In genomic region chr11:10308208-10308954, GRCh38 we compare ENCODE assay signal across 1 cellular context.
TF ChIP-seq lines count a peak whose summit lies in the region.

No MANE protein-coding gene starts in this region.

TF ChIP-seq in HepG2, 621 proteins besides CTCF, POLR2A, EP300 and RAD21:
- TF ChIP-seq ZFP37 (CRISPR knock-in tag; IDR thresholded peaks at IDR 0.05; ENCODE audit: borderline replicate concordance) (0 out of 2 replicates have a peak, but pooled peaks have one; percentile 69), ZFX (CRISPR knock-in tag; IDR thresholded peaks at IDR 0.05; ENCODE audit: low read depth) (0 out of 2 replicates have a peak, but pooled peaks have one; percentile 52), ZNF512B (CRISPR knock-in tag; IDR thresholded peaks at IDR 0.05; ENCODE audit: borderline replicate concordance) (0 out of 2 replicates have a peak, but pooled peaks have one; percentile 95), ZNF777 (CRISPR knock-in tag; IDR thresholded peaks at IDR 0.05) (peak; percentile 97; the same call in 1 of the 2 replicates), HOMEZ (CRISPR knock-in tag; IDR thresholded peaks at IDR 0.05; ENCODE audit: low read depth) (peak; percentile 13; the same call in 1 of the 2 replicates), NCOA1 (CRISPR knock-in tag; IDR thresholded peaks at IDR 0.05) (0 out of 2 replicates have a peak, but pooled peaks have one; percentile 30), ZBTB21 (CRISPR knock-in tag; IDR thresholded peaks at IDR 0.05) (no peak), SNAI1 (CRISPR knock-in tag; IDR thresholded peaks at IDR 0.05; ENCODE audit: borderline replicate concordance) (0 out of 2 replicates have a peak, but pooled peaks have one; percentile 13), PITX1 (CRISPR knock-in tag; IDR thresholded peaks at IDR 0.05) (peak; percentile 9; the same call in 1 of the 2 replicates), GZF1 (CRISPR knock-in tag; IDR thresholded peaks at IDR 0.05) (no peak), JUN (CRISPR knock-in tag; IDR thresholded peaks at IDR 0.05) (peak; percentile 11; the same call in 1 of the 2 replicates), HNF1B (CRISPR knock-in tag; IDR thresholded peaks at IDR 0.05) (0 out of 2 replicates have a peak, but pooled peaks have one; percentile 26), HNF1A (IDR thresholded peaks at IDR 0.05; ENCODE audit: low read depth) (no peak), HNF1A (CRISPR knock-in tag; IDR thresholded peaks at IDR 0.05; ENCODE audit: borderline replicate concordance) (0 out of 2 replicates have a peak, but pooled peaks have one; percentile 11), ZMYM2 (CRISPR knock-in tag; IDR thresholded peaks at IDR 0.05) (peak; percentile 31; the same call in 1 of the 2 replicates), ZNF747 (CRISPR knock-in tag; IDR thresholded peaks at IDR 0.05; ENCODE audit: borderline replicate concordance) (0 out of 2 replicates have a peak, but pooled peaks have one; percentile 2), POLR2AphosphoS5 (IDR thresholded peaks at IDR 0.05; ENCODE audit: low read depth, low read length) (no peak; the same call in 1 of the 2 replicates), SSRP1 (CRISPR knock-in tag; IDR thresholded peaks at IDR 0.05) (no peak), ZMAT3 (CRISPR knock-in tag; conservative IDR thresholded peaks at IDR 0.05) (0 out of 2 replicates have a peak, but pooled peaks have one; percentile 7), ZNF335 (CRISPR knock-in tag; IDR thresholded peaks at IDR 0.05) (0 out of 2 replicates have a peak, but pooled peaks have one; percentile 8), SMAD3 (CRISPR knock-in tag; IDR thresholded peaks at IDR 0.05) (no peak), ZNF280D (CRISPR knock-in tag; IDR thresholded peaks at IDR 0.05) (0 out of 2 replicates have a peak, but pooled peaks have one; percentile 27), SALL1 (CRISPR knock-in tag; IDR thresholded peaks at IDR 0.05) (peak; percentile 5; the same call in 1 of the 2 replicates), ZKSCAN5 (CRISPR knock-in tag; IDR thresholded peaks at IDR 0.05) (peak; percentile 8; the same call in 1 of the 2 replicates), U2AF1 (optimal IDR thresholded peaks at IDR 0.05; ENCODE audit: low read depth, low read length) (peak; percentile 81), HNRNPUL1 (IDR thresholded peaks at IDR 0.05; ENCODE audit: low read depth, low read length) (no peak), THRA (CRISPR knock-in tag; IDR thresholded peaks at IDR 0.05; ENCODE audit: borderline replicate concordance) (no peak), ZSCAN31 (CRISPR knock-in tag; IDR thresholded peaks at IDR 0.05; ENCODE audit: low read depth) (peak; percentile 57; the same call in 1 of the 2 replicates), ZNF441 (CRISPR knock-in tag; IDR thresholded peaks at IDR 0.05; ENCODE audit: borderline replicate concordance) (0 out of 2 replicates have a peak, but pooled peaks have one; percentile 26), ZBTB20 (CRISPR knock-in tag; IDR thresholded peaks at IDR 0.05; ENCODE audit: borderline replicate concordance, low read depth) (0 out of 2 replicates have a peak, but pooled peaks have one; percentile 7), ZNF605 (CRISPR knock-in tag; IDR thresholded peaks at IDR 0.05) (0 out of 2 replicates have a peak, but pooled peaks have one; percentile 37), ZBTB7B (CRISPR knock-in tag; IDR thresholded peaks at IDR 0.05) (0 out of 2 replicates have a peak, but pooled peaks have one; percentile 38), MED8 (CRISPR knock-in tag; IDR thresholded peaks at IDR 0.05; ENCODE audit: insufficient replicate concordance) (peak; percentile 45), ZNF512 (CRISPR knock-in tag; IDR thresholded peaks at IDR 0.05) (peak; percentile 92), ZNF772 (CRISPR knock-in tag; IDR thresholded peaks at IDR 0.05) (0 out of 2 replicates have a peak, but pooled peaks have one; percentile 50), JUNB (CRISPR knock-in tag; IDR thresholded peaks at IDR 0.05; ENCODE audit: borderline replicate concordance) (0 out of 2 replicates have a peak, but pooled peaks have one; percentile 14), ZSCAN29 (CRISPR knock-in tag; conservative IDR thresholded peaks at IDR 0.05) (0 out of 2 replicates have a peak, but pooled peaks have one; percentile 49), ZNF292 (CRISPR knock-in tag; IDR thresholded peaks at IDR 0.05; ENCODE audit: borderline replicate concordance, low read depth) (peak; percentile 96; the same call in 1 of the 2 replicates), MTF2 (CRISPR knock-in tag; IDR thresholded peaks at IDR 0.05; ENCODE audit: borderline replicate concordance) (no peak), CENPBD1 (CRISPR knock-in tag; IDR thresholded peaks at IDR 0.05; ENCODE audit: borderline replicate concordance, low read depth) (no peak), BRD4 (CRISPR knock-in tag; IDR thresholded peaks at IDR 0.05) (peak; percentile 75), ZFP36L1 (CRISPR knock-in tag; IDR thresholded peaks at IDR 0.05) (peak; percentile 53; the same call in 1 of the 2 replicates)
